16 cellular contexts compared by ENCODE assay signal in genomic region chr7:99092064-99092720, GRCh38. TPM values are rescaled to one million over a fixed set of nuclear protein-coding genes. Genes with fewer than 3 reads are reported as not detected.
DNase-seq lines count a peak whose midpoint lies in the region; ATAC-seq and TF ChIP-seq lines count a peak whose summit lies in the region.
"Had no signal": no experiment of that assay in that cellular context is flagged by ENCODE, and none has a peak within 500 bp of the region (broad histone marks: within the 10 kb centered on the region; RNA-seq: fewer than 3 reads in every experiment).

No MANE protein-coding gene starts in this region.

- ATAC-seq in GM19455 (IDR thresholded peaks at IDR 0.05; ENCODE audit: unreplicated experiment) (no peak), GM21723 (IDR thresholded peaks at IDR 0.05; ENCODE audit: unreplicated experiment) (no peak)
- ATAC-seq: lower lobe of right lung, natural killer cell had no signal

- TF ChIP-seq CTCF in astrocyte of the spinal cord (IDR thresholded peaks at IDR 0.05; ENCODE audit: low read depth, low read length) (no peak), liver (IDR thresholded peaks at IDR 0.05; ENCODE audit: low read depth, low read length, missing input control) (no peak), tibial nerve (IDR thresholded peaks at IDR 0.05) (no peak)

- 41% methylated on average over 11 of the region's 11 CpGs for WGBS in liver
- 62 to 70% methylated on average over 11 of the region's 11 CpGs for WGBS in tibial nerve, 2 donors

- DNase-seq in NCI-H187 treated with DMSO at 0.1 percent for 48 hours (lab: John Stamatoyannopoulos, UW): peak; percentile 64
- peak; percentile 32 for DNase-seq in astrocyte of the spinal cord (ENCODE audit: low read depth, low spot score)
- DNase-seq in tibial nerve (ENCODE audit: low spot score in 2 of 2): no peak
- DNase-seq in stimulated activated CD4-positive, alpha-beta T cell treated with anti-CD3 and anti-CD28 coated beads, Interleukin-12 subunit alpha, Interleukin-12 subunit beta, amount 100 ng/mL, for 4 hours: no peak
- DNase-seq: activated CD4-positive, alpha-beta T cell treated with anti-CD3 and anti-CD28 coated beads for 4 hours; effector memory CD4-positive, alpha-beta T cell; H9; lower lobe of right lung; natural killer cell; retina; SJCRH30 had no signal

- no peaks in the 10 kb centered on the region for H3K27me3 ChIP-seq in liver (ENCODE audit: control insufficient read depth in 4 of 4, insufficient read depth in 4 of 4, low read length in 3 of 4)
- H3K27me3 ChIP-seq in tibial nerve: no peaks in the 10 kb centered on the region
- H3K27me3 ChIP-seq: breast epithelium, SJCRH30 had no signal

- TF ChIP-seq RAD21 in liver (IDR thresholded peaks at IDR 0.05): peak; percentile 43 to 62

- H3K27ac ChIP-seq in liver (ENCODE audit: low read depth in 1 of 2, low read length in 2 of 2): peak overlapping the region; percentile 5 to 65
- peak overlapping the region; percentile 0 to 93 (median 48) for H3K27ac ChIP-seq in tibial nerve
- H3K27ac ChIP-seq: breast epithelium, C4-2B, lower lobe of right lung, SJCRH30 had no signal

- H3K4me1 ChIP-seq in liver (ENCODE audit: control insufficient read depth in 4 of 4, insufficient read depth in 4 of 4, low read length in 3 of 4): peaks cover 4 to 45% (median 34%) of the 10 kb centered on the region in 4 donors
- H3K4me1 ChIP-seq in tibial nerve: peaks cover 0 to 59% (median 25%) of the 10 kb centered on the region in 4 donors
- H3K4me1 ChIP-seq: SJCRH30 had no signal

- H3K36me3 ChIP-seq in liver (ENCODE audit: control insufficient read depth in 4 of 4, insufficient read depth in 3 of 4, low read depth in 1 of 4, low read length in 3 of 4) (no peaks in the 10 kb centered on the region), tibial nerve (no peaks in the 10 kb centered on the region)
- H3K36me3 ChIP-seq: breast epithelium, lower lobe of right lung, SJCRH30 had no signal

- TF ChIP-seq POLR2A in tibial nerve (IDR thresholded peaks at IDR 0.05): no peak

- peak in 1 of 2 donors; percentile 77 for TF ChIP-seq EP300 in tibial nerve (IDR thresholded peaks at IDR 0.05)

- in situ Hi-C loops in astrocyte of the spinal cord (cut with HindIII; ENCODE audit: low sequenced_read_pairs): no loop called here

- no peak overlapping the region for H3K4me3 ChIP-seq in astrocyte of the spinal cord (ENCODE audit: low read depth, low read length)
- H3K4me3 ChIP-seq in liver (ENCODE audit: low read depth in 1 of 3, low read length in 3 of 3): no peak overlapping the region
- no peak overlapping the region for H3K4me3 ChIP-seq in tibial nerve
- H3K4me3 ChIP-seq: breast epithelium, lower lobe of right lung, SJCRH30 had no signal

- no peak overlapping the region for H3K9ac ChIP-seq in liver (ENCODE audit: low read depth in 1 of 2, low read length in 2 of 2)

- H3K9me3 ChIP-seq in liver (ENCODE audit: control insufficient read depth in 4 of 4, low read length in 3 of 4) (no peaks in the 10 kb centered on the region), tibial nerve (peaks cover 0 to 2% (median 0%) of the 10 kb centered on the region in 4 donors)
- H3K9me3 ChIP-seq: breast epithelium, lower lobe of right lung, SJCRH30 had no signal

TF ChIP-seq in liver, 16 proteins besides CTCF, POLR2A, EP300 and RAD21:
- no peak for TF ChIP-seq HNF4G (IDR thresholded peaks at IDR 0.05)
- TF ChIP-seq FOXA2 (IDR thresholded peaks at IDR 0.05): peak; percentile 79
- peak; percentile 84 to 85 for TF ChIP-seq JUND (IDR thresholded peaks at IDR 0.05)
- peak; percentile 68 for TF ChIP-seq YY1 (IDR thresholded peaks at IDR 0.05)
- peak; percentile 69 for TF ChIP-seq ZBTB33 (IDR thresholded peaks at IDR 0.05)
- TF ChIP-seq EGR1 (IDR thresholded peaks at IDR 0.05; ENCODE audit: low read depth in 2 of 2): no peak
- TF ChIP-seq NR2F2 (IDR thresholded peaks at IDR 0.05): no peak
- TF ChIP-seq, protein P1, sequence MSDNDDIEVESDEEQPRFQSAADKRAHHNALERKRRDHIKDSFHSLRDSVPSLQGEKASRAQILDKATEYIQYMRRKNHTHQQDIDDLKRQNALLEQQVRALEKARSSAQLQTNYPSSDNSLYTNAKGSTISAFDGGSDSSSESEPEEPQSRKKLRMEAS (IDR thresholded peaks at IDR 0.05): peak; percentile 81
- TF ChIP-seq, protein P2, sequence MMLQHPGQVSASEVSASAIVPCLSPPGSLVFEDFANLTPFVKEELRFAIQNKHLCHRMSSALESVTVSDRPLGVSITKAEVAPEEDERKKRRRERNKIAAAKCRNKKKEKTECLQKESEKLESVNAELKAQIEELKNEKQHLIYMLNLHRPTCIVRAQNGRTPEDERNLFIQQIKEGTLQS (IDR thresholded peaks at IDR 0.05): peak; percentile 95
- TF ChIP-seq TAF1 (conservative IDR thresholded peaks at IDR 0.05): no peak
- TF ChIP-seq FOXA1 (IDR thresholded peaks at IDR 0.05): peak; percentile 32
- peak; percentile 30 for TF ChIP-seq REST (IDR thresholded peaks at IDR 0.05)
- TF ChIP-seq SP1 (IDR thresholded peaks at IDR 0.05): peak; percentile 85
- peak; percentile 60 to 78 for TF ChIP-seq HNF4A (conservative IDR thresholded peaks at IDR 0.05)
- TF ChIP-seq RXRA (IDR thresholded peaks at IDR 0.05): peak; percentile 98

RNA-seq across cellular contexts. Expression of gene SMURF1, which starts 51.7 kb away (rescaled TPM):
- 10 to 100 TPM in 1 of 2 donors, 1 to 10 TPM in 1; 6.2 to 16.8 TPM for total RNA-seq in liver
- 1 to 10 TPM; 2.9 to 5.6 TPM for polyA plus RNA-seq in liver
- 10 to 100 TPM; 28.2 to 35.4 (median 31.1) TPM for total RNA-seq in tibial nerve

Comparison
In these comparisons a context has a peak if more than half of its experiments do, and no peak if none do; other contexts are left out.
1. DNase-seq: peak in NCI-H187 treated with DMSO at 0.1 percent for 48 hours (single experiment) and astrocyte of the spinal cord (single experiment); none in tibial nerve (0 of 2) and stimulated activated CD4-positive, alpha-beta T cell treated with anti-CD3 and anti-CD28 coated beads, Interleukin-12 subunit alpha, Interleukin-12 subunit beta, amount 100 ng/mL, for 4 hours (single experiment).